ENCODE assay signal across 13 cellular contexts in the genomic region with DNA sequence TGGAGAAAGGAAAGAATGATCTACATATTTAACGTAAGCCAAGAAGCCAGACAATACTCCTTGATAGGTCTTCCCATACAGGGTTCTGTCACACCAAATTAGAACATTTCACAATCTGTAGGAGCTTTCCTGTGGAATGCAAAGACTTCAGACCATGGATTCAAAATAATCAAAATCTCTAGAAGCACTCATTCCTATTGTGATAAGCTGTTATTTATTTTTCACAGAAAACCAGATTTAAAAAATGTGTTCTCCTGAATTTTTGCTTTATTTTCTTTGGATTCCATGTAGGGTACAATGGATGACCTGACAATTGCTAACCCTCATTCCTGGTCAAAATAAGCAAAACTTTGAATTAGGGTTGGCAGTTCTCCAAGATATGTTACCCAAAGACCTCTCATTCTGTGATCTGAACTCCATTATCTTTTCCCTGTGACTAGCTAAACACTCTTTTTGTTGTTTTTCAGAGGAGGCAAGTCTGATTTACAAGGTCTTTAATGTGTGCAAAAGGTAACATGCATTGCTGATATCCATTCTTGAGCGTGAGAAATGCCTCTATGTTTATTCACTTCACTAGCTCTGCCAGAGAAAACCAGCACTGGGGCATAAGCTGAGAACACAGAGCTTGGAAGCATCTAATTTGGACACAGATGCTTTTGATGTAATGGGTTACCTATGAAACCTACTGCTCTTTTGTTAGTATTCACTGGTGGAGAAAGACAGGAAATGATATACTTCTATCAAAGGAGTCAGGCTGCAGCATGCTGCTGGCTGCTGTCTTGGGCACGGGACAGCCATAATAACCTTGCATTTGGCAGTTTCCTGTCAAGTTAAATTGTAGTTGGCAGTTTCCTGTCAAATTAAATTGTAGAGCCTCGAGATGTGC. TPM values are rescaled to one million over a fixed set of nuclear protein-coding genes. Genes with fewer than 3 reads are reported as not detected.
DNase-seq lines count a peak whose midpoint lies in the region; ATAC-seq and TF ChIP-seq lines count a peak whose summit lies in the region.
"Had no signal": no experiment of that assay in that cellular context is flagged by ENCODE, and none has a peak within 500 bp of the region (broad histone marks: within the 10 kb centered on the region; RNA-seq: fewer than 3 reads in every experiment).

No MANE protein-coding gene starts in this region.

- ATAC-seq in HG03432 (IDR thresholded peaks at IDR 0.05; ENCODE audit: unreplicated experiment), result no peak
- no peak for ATAC-seq in GM21529 (IDR thresholded peaks at IDR 0.05; ENCODE audit: unreplicated experiment)
- ATAC-seq: activated T-helper 17 cell treated with anti-CD3 and anti-CD28 coated beads, Interleukin-2, amount 50 U/mL, for 72 hours; left lobe of liver had no signal

- DNase-seq in MG63 (peak; percentile 24), brain microvascular endothelial cell (peak; percentile 76), lung microvascular endothelial cell (ENCODE audit: low read depth in 2 of 2) (peak; percentile 32 to 96), NCI-H2029 treated with DMSO at 0.1 percent for 48 hours (lab: John Stamatoyannopoulos, UW) (no peak), superior temporal gyrus (ENCODE audit: extremely low spot score) (no peak)
- DNase-seq: Caco-2, sigmoid colon had no signal

- H3K36me3 ChIP-seq in BLaER1 (no peaks in the 10 kb centered on the region), MG63 (no peaks in the 10 kb centered on the region), brain microvascular endothelial cell (replicated peaks) (no peaks in the 10 kb centered on the region)
- H3K36me3 ChIP-seq: sigmoid colon had no signal

- no peak overlapping the region for H3K27ac ChIP-seq in BLaER1
- H3K27ac ChIP-seq in brain microvascular endothelial cell, result peak overlapping the region; percentile 86
- H3K27ac ChIP-seq: KMS-11, sigmoid colon had no signal

- H3K4me2 ChIP-seq in BLaER1, result peak overlapping the region; percentile 21
- H3K4me2 ChIP-seq: KMS-11 had no signal

- H3K9me3 ChIP-seq in BLaER1 (no peaks in the 10 kb centered on the region), MG63 (peaks cover 6% of the 10 kb centered on the region)
- H3K9me3 ChIP-seq: Caco-2, sigmoid colon had no signal

- no peak overlapping the region for H3K4me3 ChIP-seq in BLaER1
- H3K4me3 ChIP-seq in MG63, result no peak overlapping the region
- H3K4me3 ChIP-seq in brain microvascular endothelial cell (ENCODE audit: low read depth, low read length), result no peak overlapping the region
- H3K4me3 ChIP-seq: sigmoid colon had no signal

- no peaks in the 10 kb centered on the region for H3K27me3 ChIP-seq in BLaER1
- H3K27me3 ChIP-seq in MG63, result no peaks in the 10 kb centered on the region
- no peaks in the 10 kb centered on the region for H3K27me3 ChIP-seq in brain microvascular endothelial cell (replicated peaks)
- H3K27me3 ChIP-seq: sigmoid colon had no signal

- no peak for TF ChIP-seq CTCF in brain microvascular endothelial cell (IDR thresholded peaks at IDR 0.05; ENCODE audit: low read depth, low read length, missing control alignments)

- no peak overlapping the region for H3K9ac ChIP-seq in BLaER1
- H3K9ac ChIP-seq: KMS-11 had no signal

- in situ Hi-C loops in brain microvascular endothelial cell (cut with HindIII; ENCODE audit: low pct_ligation_motif_present, low sequenced_read_pairs), result no loop called here

- no peaks in the 10 kb centered on the region for H4K20me1 ChIP-seq in BLaER1

- peaks cover 18% of the 10 kb centered on the region for H3K4me1 ChIP-seq in BLaER1

RNA-seq across cellular contexts. Expression of a gene that starts 31.4 kb away (rescaled TPM):
- 0.30 and 1.8 TPM in 2 replicates for total RNA-seq in MG63 (2014; rRNA removed; shearing (Covaris generic); ENCODE audit: low replicate concordance)
- total RNA-seq in lung microvascular endothelial cell, result under 0.01 TPM in 1 of 2 replicates, not detected in the other
- total RNA-seq: activated T-helper 17 cell treated with anti-CD3 and anti-CD28 coated beads, Interleukin-2, amount 50 U/mL, for 72 hours; Caco-2; left lobe of liver; sigmoid colon had no signal

Comparison
In these comparisons a context has a peak if more than half of its experiments do, and no peak if none do; other contexts are left out.
1. DNase-seq: peak in MG63 (single experiment), brain microvascular endothelial cell (single experiment) and lung microvascular endothelial cell (2 of 2); none in NCI-H2029 treated with DMSO at 0.1 percent for 48 hours (single experiment) and superior temporal gyrus (single experiment).